31 cellular contexts compared by ENCODE assay signal in the genomic region with DNA sequence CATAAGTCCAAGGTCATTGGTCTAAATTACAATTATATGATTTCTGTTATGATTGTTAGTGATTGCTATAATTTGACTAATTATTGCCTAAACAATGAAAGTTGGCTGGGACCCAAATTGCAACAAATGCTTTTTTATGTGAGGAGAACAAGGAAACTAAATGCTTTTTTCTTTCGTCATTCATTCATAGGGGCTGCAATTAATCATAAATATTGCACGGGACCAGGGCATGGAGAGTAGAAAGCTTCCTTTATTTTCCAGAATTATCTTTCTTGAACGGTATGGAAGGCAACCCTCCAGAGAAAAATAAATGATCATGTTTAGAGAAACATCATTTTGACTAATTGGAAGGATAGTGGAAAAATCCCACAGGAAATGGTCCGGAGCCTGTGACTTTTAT.
"Had no signal": no experiment of that assay in that cellular context is flagged by ENCODE, and none has a peak within 500 bp of the region (broad histone marks: within the 10 kb centered on the region; RNA-seq: fewer than 3 reads in every experiment).

No MANE protein-coding gene starts in this region.

- H3K4me3 Mint-ChIP-seq: activated CD4-positive, alpha-beta T cell treated with anti-CD3 and anti-CD28 coated beads for 36 hours; activated naive CD4-positive, alpha-beta T cell treated with anti-CD3 and anti-CD28 coated beads, Interleukin-2, amount 10 ng/mL, durations not matched to agents 7 days and 5 days; activated naive CD8-positive, alpha-beta T cell treated with anti-CD3 and anti-CD28 coated beads, Interleukin-2, amount 10 ng/mL, durations not matched to agents 7 days and 5 days; activated T-helper 1 cell treated with anti-CD3 and anti-CD28 coated beads, Interleukin-12 subunit alpha, Interleukin-12 subunit beta, Interleukin-2, Interleukin-4 antibody, amounts not matched to agents 30 ng/mL and 10 ng/mL and 1 ng/mL, durations not matched to agents 14 hours and 24 hours and 36 hours; effector memory CD8-positive, alpha-beta T cell; mesothelial cell of epicardium; naive B cell; stimulated activated naive B cell treated with anti-CD40 and anti-IgM and Interleukin-4, amounts not matched to agents 10 μg/mL and 1 μg/mL and 100 μg/mL, for 72 hours; T-helper 2 cell treated with Interferon-gamma antibody and Interleukin-4, amounts not matched to agents 5 μg/mL and 100 μg/mL, for 36 hours had no signal

- H3K27ac ChIP-seq: ascending aorta, brain microvascular endothelial cell, gastroesophageal sphincter, ovary, prostate gland, stomach, thyroid gland, upper lobe of left lung, vagina had no signal

- H3K4me1 ChIP-seq: ascending aorta, gastroesophageal sphincter, prostate gland, stomach, thyroid gland, upper lobe of left lung, vagina had no signal

- H3K27me3 ChIP-seq: ascending aorta, brain microvascular endothelial cell, gastroesophageal sphincter, ovary, stomach, thyroid gland, upper lobe of left lung, vagina had no signal

- H3K36me3 ChIP-seq: ascending aorta, brain microvascular endothelial cell, gastroesophageal sphincter, ovary, prostate gland, stomach, thyroid gland, upper lobe of left lung, vagina had no signal

- H3K36me3 Mint-ChIP-seq: activated naive CD4-positive, alpha-beta T cell treated with anti-CD3 and anti-CD28 coated beads, Interleukin-2, amount 10 ng/mL, durations not matched to agents 7 days and 5 days; activated naive CD8-positive, alpha-beta T cell treated with anti-CD3 and anti-CD28 coated beads, Interleukin-2, amount 10 ng/mL, durations not matched to agents 7 days and 5 days; mesothelial cell of epicardium; stimulated activated naive B cell treated with anti-CD40 and anti-IgM and Interleukin-4, amounts not matched to agents 10 μg/mL and 1 μg/mL and 100 μg/mL, for 72 hours had no signal

- H3K27ac Mint-ChIP-seq: activated CD4-positive, alpha-beta T cell treated with anti-CD3 and anti-CD28 coated beads for 36 hours; activated naive CD4-positive, alpha-beta T cell treated with anti-CD3 and anti-CD28 coated beads, Interleukin-2, amount 10 ng/mL, durations not matched to agents 7 days and 5 days; activated naive CD8-positive, alpha-beta T cell treated with anti-CD3 and anti-CD28 coated beads, Interleukin-2, amount 10 ng/mL, durations not matched to agents 7 days and 5 days; activated T-helper 1 cell treated with anti-CD3 and anti-CD28 coated beads, Interleukin-12 subunit alpha, Interleukin-12 subunit beta, Interleukin-2, Interleukin-4 antibody, amounts not matched to agents 30 ng/mL and 10 ng/mL and 1 ng/mL, durations not matched to agents 14 hours and 24 hours and 36 hours; effector memory CD8-positive, alpha-beta T cell; mesothelial cell of epicardium; naive B cell; stimulated activated naive B cell treated with anti-CD40 and anti-IgM and Interleukin-4, amounts not matched to agents 10 μg/mL and 1 μg/mL and 100 μg/mL, for 72 hours; T-helper 2 cell treated with Interferon-gamma antibody and Interleukin-4, amounts not matched to agents 5 μg/mL and 100 μg/mL, for 36 hours had no signal

- H3K9me3 ChIP-seq: ascending aorta, gastroesophageal sphincter, ovary, prostate gland, stomach, thyroid gland, upper lobe of left lung, vagina had no signal

- H3K27me3 Mint-ChIP-seq: activated naive CD4-positive, alpha-beta T cell treated with anti-CD3 and anti-CD28 coated beads, Interleukin-2, amount 10 ng/mL, durations not matched to agents 7 days and 5 days had no signal

- H3K4me1 Mint-ChIP-seq: activated CD4-positive, alpha-beta T cell treated with anti-CD3 and anti-CD28 coated beads for 36 hours; activated naive CD8-positive, alpha-beta T cell treated with anti-CD3 and anti-CD28 coated beads, Interleukin-2, amount 10 ng/mL, durations not matched to agents 7 days and 5 days had no signal

- FAIRE-seq: kidney had no signal

- DNase-seq: activated CD4-positive, alpha-beta T cell treated with anti-CD3 and anti-CD28 coated beads for 36 hours; activated CD4-positive, alpha-beta T cell treated with anti-CD3 and anti-CD28 coated beads, Interleukin-2, amount 50 U/mL, for 4 hours; activated CD4-positive, CD25-positive, alpha-beta regulatory T cell; activated effector memory CD4-positive, alpha-beta T cell treated with anti-CD3 and anti-CD28 coated beads, Interleukin-2, amount 50 U/mL, for 16 hours; activated naive CD4-positive, alpha-beta T cell treated with anti-CD3 and anti-CD28 coated beads, Interleukin-2, amount 10 ng/mL, durations not matched to agents 7 days and 5 days; activated naive CD8-positive, alpha-beta T cell treated with anti-CD3 and anti-CD28 coated beads, Interleukin-2, amount 10 ng/mL, durations not matched to agents 7 days and 5 days; activated T-cell treated with anti-CD3 and anti-CD28 coated beads, Interleukin-2, amount 50 U/mL, for 1 hour; brain microvascular endothelial cell; cortex of kidney; effector memory CD8-positive, alpha-beta T cell; erythroblast; kidney; left colon; naive B cell; ovary; retina; stimulated activated CD4-positive, alpha-beta T cell treated with anti-CD3 and anti-CD28 coated beads, Interleukin-1b, Interleukin-23, amount 100 ng/mL, for 48 hours; stimulated activated CD4-positive, alpha-beta T cell treated with anti-CD3 and anti-CD28 coated beads, Interleukin-4, amount 100 ng/mL, for 4 hours; stimulated activated CD8-positive, alpha-beta memory T cell treated with anti-CD3 and anti-CD28 coated beads, Interleukin-4, amount 100 ng/mL, for 48 hours; stimulated activated naive B cell treated with anti-CD40 and anti-IgM and Interleukin-4, amounts not matched to agents 10 μg/mL and 1 μg/mL and 100 μg/mL, for 72 hours; stomach; thyroid gland; upper lobe of left lung had no signal

- H3K9me3 Mint-ChIP-seq: activated naive CD4-positive, alpha-beta T cell treated with anti-CD3 and anti-CD28 coated beads, Interleukin-2, amount 10 ng/mL, durations not matched to agents 7 days and 5 days; activated naive CD8-positive, alpha-beta T cell treated with anti-CD3 and anti-CD28 coated beads, Interleukin-2, amount 10 ng/mL, durations not matched to agents 7 days and 5 days; activated T-helper 1 cell treated with anti-CD3 and anti-CD28 coated beads, Interleukin-12 subunit alpha, Interleukin-12 subunit beta, Interleukin-2, Interleukin-4 antibody, amounts not matched to agents 30 ng/mL and 10 ng/mL and 1 ng/mL, durations not matched to agents 14 hours and 24 hours and 36 hours; effector memory CD8-positive, alpha-beta T cell; stimulated activated naive B cell treated with anti-CD40 and anti-IgM and Interleukin-4, amounts not matched to agents 10 μg/mL and 1 μg/mL and 100 μg/mL, for 72 hours; T-helper 2 cell treated with Interferon-gamma antibody and Interleukin-4, amounts not matched to agents 5 μg/mL and 100 μg/mL, for 36 hours had no signal

- H3K4me3 ChIP-seq: ascending aorta, gastroesophageal sphincter, ovary, prostate gland, skin epidermis, stomach, thyroid gland, upper lobe of left lung, vagina had no signal
